ENCODE assay signal across 2 cellular contexts in genomic region chr17:51299859-51300258, GRCh38.
TF ChIP-seq lines count a peak whose summit lies in the region.

No MANE protein-coding gene starts in this region.

TF ChIP-seq in HepG2, 621 proteins besides CTCF, POLR2A, EP300 and RAD21:
- TF ChIP-seq ZSCAN25 (CRISPR knock-in tag; IDR thresholded peaks at IDR 0.05) = no peak
- TF ChIP-seq MAFF (IDR thresholded peaks at IDR 0.05; ENCODE audit: low read depth, low read length) = peak; percentile 42; the same call in 1 of the 2 replicates
- TF ChIP-seq RBM22 (optimal IDR thresholded peaks at IDR 0.05; ENCODE audit: low read length) = peak; percentile 19
- peak; percentile 73 for TF ChIP-seq MAFK (conservative IDR thresholded peaks at IDR 0.05 in 1 of 2, IDR thresholded peaks at IDR 0.05 in 1 of 2; ENCODE audit: low read length in 2 of 2)
- no peak for TF ChIP-seq ATF6 (CRISPR knock-in tag; conservative IDR thresholded peaks at IDR 0.05)
- TF ChIP-seq POLR2G (IDR thresholded peaks at IDR 0.05; ENCODE audit: low read depth, low read length) = 0 out of 2 replicates have a peak, but pooled peaks have one; percentile 29
- no peak for TF ChIP-seq DNMT1 (CRISPR knock-in tag; IDR thresholded peaks at IDR 0.05)

TF ChIP-seq in HCT116, 20 proteins besides CTCF, POLR2A, EP300 and RAD21:
- TF ChIP-seq ATF3 (IDR thresholded peaks at IDR 0.05) = no peak
- no peak for TF ChIP-seq ZBTB33 (IDR thresholded peaks at IDR 0.05; ENCODE audit: extremely low read depth, insufficient replicate concordance, low read length)
- TF ChIP-seq SRF (IDR thresholded peaks at IDR 0.05; ENCODE audit: low read depth) = no peak
- TF ChIP-seq CEBPB (IDR thresholded peaks at IDR 0.05; ENCODE audit: low read depth) = no peak
- no peak for TF ChIP-seq REST (IDR thresholded peaks at IDR 0.05; ENCODE audit: low read depth)
- TF ChIP-seq FOSL1 (IDR thresholded peaks at IDR 0.05; ENCODE audit: low read depth) = no peak
- TF ChIP-seq EZH2 (IDR thresholded peaks at IDR 0.05) = no peak
- TF ChIP-seq EZH2phosphoT487 (IDR thresholded peaks at IDR 0.05; ENCODE audit: borderline replicate concordance) = no peak
- TF ChIP-seq SIN3A (IDR thresholded peaks at IDR 0.05; ENCODE audit: low read depth) = no peak
- TF ChIP-seq POLR2AphosphoS5 (IDR thresholded peaks at IDR 0.05; ENCODE audit: low read depth, low read length) = no peak
- no peak for TF ChIP-seq YY1 (IDR thresholded peaks at IDR 0.05; ENCODE audit: extremely low read depth, insufficient replicate concordance, low read depth, low read length)
